8 cellular contexts compared by ENCODE assay signal in genomic region chr14:88385212-88386101, GRCh38. TPM values are rescaled to one million over a fixed set of nuclear protein-coding genes. Genes with fewer than 3 reads are reported as not detected.
DNase-seq lines count a peak whose midpoint lies in the region; ATAC-seq, FAIRE-seq and TF ChIP-seq lines count a peak whose summit lies in the region.

TSS of gene SPATA7 (plus strand) at chr14:88385657. CDS start at chr14:88385819, 162 bp downstream.

- POLR2A ChIA-PET in T-cell (lab: Charles Lee): interaction anchor here in 1 of 2 donors (0.6 kb wide), 1 partner anchor 97 kb away, joined by 3 read pairs; no protein-coding TSS in a partner anchor

- peak within 1 kb of the TSS; percentile 76 to 89 for H3K27ac Mint-ChIP-seq in T-cell
- H3K27ac Mint-ChIP-seq in type B pancreatic cell: peak within 1 kb of the TSS; percentile 94

- no peak for TF ChIP-seq CTCF in type B pancreatic cell (conservative IDR thresholded peaks at IDR 0.05)

- no peak for TF ChIP-seq POLR2A in GM12891 (IDR thresholded peaks at IDR 0.05; ENCODE audit: low read depth, low read length)

- no peaks in the 10 kb centered on the region for H3K36me3 Mint-ChIP-seq in T-cell
- no peaks in the 10 kb centered on the region for H3K36me3 Mint-ChIP-seq in type B pancreatic cell

- FAIRE-seq in GM12891 (lab: Jason Lieb, UNC): peak; percentile 98

- ATAC-seq in HG02759 (IDR thresholded peaks at IDR 0.05; ENCODE audit: unreplicated experiment) (peak; percentile 99), T-cell (replicated peaks in 1 of 4) (peak; percentile 90 to 98 (median 97)), left cardiac atrium (peak; percentile 99 to 100)

- intact Hi-C loops in left cardiac atrium (cut with DNase I): loop anchor here in 1 of 2 donors (5.0 to 10.0 kb wide), 2 partner anchors 177 to 441 kb away; partner anchors contain the start of gene ZC3H14
- intact Hi-C loops in posterior cingulate gyrus (cut with DNase I): loop anchor here (5.0 to 10.0 kb wide), 2 partner anchors 61 to 167 kb away; partner anchors contain the start of gene KCNK10

- H3K9me3 Mint-ChIP-seq in T-cell (no peaks in the 10 kb centered on the region), type B pancreatic cell (no peaks in the 10 kb centered on the region)

- H3K4me3 Mint-ChIP-seq in T-cell (peak within 1 kb of the TSS; percentile 93 to 97 (median 94)), type B pancreatic cell (peak within 1 kb of the TSS; percentile 97)

- peaks cover 14 to 24% (median 21%) of the 10 kb centered on the region in 3 donors for H3K4me1 Mint-ChIP-seq in T-cell
- H3K4me1 Mint-ChIP-seq in type B pancreatic cell (ENCODE audit: unreplicated experiment): peaks cover 4% of the 10 kb centered on the region

- CTCF ChIA-PET in T-cell (lab: Charles Lee): interaction anchor here in 1 of 2 donors (0.7 kb wide), 1 partner anchor 395 kb away, joined by 3 read pairs; no protein-coding TSS in a partner anchor

- DNase-seq in GM12891 (ENCODE audit: insufficient read length, low spot score) (peak; percentile 59), NCI-H128 (lab: John Stamatoyannopoulos, UW; ENCODE audit: unreplicated experiment) (peak; percentile 96), T-cell (peak; percentile 39 to 82 (median 65)), amygdala (lab: John Stamatoyannopoulos, UW) (peak in 55 of 56 donors; percentile 61 to 98 (median 89)), left cardiac atrium (peak; percentile 98), posterior cingulate gyrus (peak; percentile 95 to 99 (median 97)), type B pancreatic cell (ENCODE audit: extremely low spot score, unreplicated experiment) (peak; percentile 92)

- H3K27me3 Mint-ChIP-seq in T-cell (no peaks in the 10 kb centered on the region), type B pancreatic cell (peaks cover 26% of the 10 kb centered on the region)

TF ChIP-seq in GM12891, 5 proteins besides CTCF, POLR2A, EP300 and RAD21:
- TF ChIP-seq SPI1 (IDR thresholded peaks at IDR 0.05; ENCODE audit: low read depth, low read length) (no peak), PAX5 (IDR thresholded peaks at IDR 0.05; ENCODE audit: insufficient read depth, low read length, severe bottlenecking) (no peak), POLR2AphosphoS5 (IDR thresholded peaks at IDR 0.05; ENCODE audit: low read depth, low read length) (no peak), POU2F2 (IDR thresholded peaks at IDR 0.05; ENCODE audit: low read depth, low read length) (no peak), TAF1 (IDR thresholded peaks at IDR 0.05; ENCODE audit: low read depth, low read length) (no peak)

RNA-seq across cellular contexts. Expression of gene SPATA7, which starts in this region (rescaled TPM):
- 2.6 TPM for polyA plus RNA-seq in GM12891 (2012; ENCODE audit: low read depth, missing spikeins)
- total RNA-seq in T-cell (1 to 10 TPM; 2.4 to 4.3 (median 3.5) TPM), left cardiac atrium (10 to 100 TPM in 1 of 2 donors, 1 to 10 TPM in 1; 6.3 to 10.8 TPM), type B pancreatic cell (ENCODE audit: low replicate concordance) (13.5 and 16.2 TPM in 2 replicates)

Comparison
In these comparisons a context has a peak if more than half of its experiments do, and no peak if none do; other contexts are left out.
1. Peak in every context shown above with its lines: DNase-seq and ATAC-seq.